In genomic region chr17:16419074-16419928, GRCh38 we compare ENCODE assay signal across 8 cellular contexts. TPM values are rescaled to one million over a fixed set of nuclear protein-coding genes. Genes with fewer than 3 reads are reported as not detected.
DNase-seq lines count a peak whose midpoint lies in the region; FAIRE-seq and TF ChIP-seq lines count a peak whose summit lies in the region.

No MANE protein-coding gene starts in this region.

- DNase-seq in Calu3 = peak; percentile 52
- peak; percentile 29 for DNase-seq in H7
- peak; percentile 81 for DNase-seq in NCI-H69 (lab: John Stamatoyannopoulos, UW)
- DNase-seq in activated naive CD4-positive, alpha-beta T cell treated with anti-CD3 and anti-CD28 coated beads, Interleukin-2, amount 50 U/mL, for 16 hours = peak; percentile 62
- peak; percentile 94 for DNase-seq in iris pigment epithelial cell (ENCODE audit: low read depth)
- DNase-seq in stimulated activated CD8-positive, alpha-beta memory T cell treated with anti-CD3 and anti-CD28 coated beads, Interleukin-4, amount 100 ng/mL, for 24 hours (ENCODE audit: low read depth) = peak; percentile 53
- no peak for DNase-seq in NCI-H2081 treated with DMSO at 0.1 percent for 48 hours (lab: John Stamatoyannopoulos, UW)
- DNase-seq in small intestine = no peak

- H3K27me3 Mint-ChIP-seq in Calu3 (ENCODE audit: unreplicated experiment) = no peaks in the 10 kb centered on the region

- CTCF ChIA-PET in Calu3 (lab: Charles Lee) = interaction anchor here (0.7 to 1.0 kb wide), 3 partner anchors 9 to 34 kb away, joined by 3 to 5 read pairs (median 4); no protein-coding TSS in a partner anchor

- 51 to 69% (median 65%) methylated on average over 8 of the region's 8 CpGs for WGBS in small intestine, 3 donors

- H3K4me1 ChIP-seq in small intestine (ENCODE audit: control insufficient read depth in 2 of 2, insufficient read depth in 1 of 2, low read depth in 1 of 2, low read length in 1 of 2) = peaks cover 0 to 10% of the 10 kb centered on the region in 2 donors

- intact Hi-C loops in Calu3 (cut with micrococcal nuclease; ENCODE audit: unreplicated experiment) = no loop called here

- H3K27ac Mint-ChIP-seq in Calu3 (ENCODE audit: unreplicated experiment) = peak overlapping the region; percentile 83

- H3K4me3 Mint-ChIP-seq in Calu3 (ENCODE audit: low read depth, unreplicated experiment) = no peak overlapping the region

- no TSS peak for BruUV-seq in Calu3 (replicated peaks; lab: Mats Ljungman, UMichigan)

- H3K4me3 ChIP-seq in H7 (ENCODE audit: insufficient read depth, low read depth, low read length) = no peak overlapping the region
- H3K4me3 ChIP-seq in small intestine (ENCODE audit: low read depth in 1 of 2, low read length in 2 of 2) = no peak overlapping the region

- H3K27me3 ChIP-seq in H7 (ENCODE audit: control insufficient read depth, insufficient read depth, low read length) = no peaks in the 10 kb centered on the region
- no peaks in the 10 kb centered on the region for H3K27me3 ChIP-seq in small intestine (ENCODE audit: control insufficient read depth in 2 of 2, insufficient read depth in 2 of 2, low read length in 2 of 2)

- H3K9me3 Mint-ChIP-seq in Calu3 (ENCODE audit: low read depth, unreplicated experiment) = no peaks in the 10 kb centered on the region

- TF ChIP-seq CTCF in Calu3 (IDR thresholded peaks at IDR 0.05; ENCODE audit: unreplicated experiment) = no peak

- peaks cover 7% of the 10 kb centered on the region for H3K36me3 Mint-ChIP-seq in Calu3 (ENCODE audit: insufficient read depth, unreplicated experiment)

- H3K4me1 Mint-ChIP-seq in Calu3 (ENCODE audit: low read depth, unreplicated experiment) = peaks cover 19% of the 10 kb centered on the region

- peak overlapping the region in 1 of 2 donors; percentile 88 for H3K27ac ChIP-seq in small intestine (ENCODE audit: low read depth in 1 of 2, low read length in 1 of 2)

- FAIRE-seq in small intestine (lab: Jason Lieb, UNC) = no peak

- H3K9me3 ChIP-seq in small intestine (ENCODE audit: control insufficient read depth, low read depth) = no peaks in the 10 kb centered on the region

- H3K36me3 ChIP-seq in H7 (replicated peaks; ENCODE audit: control insufficient read depth, insufficient read depth, low read length) = no peaks in the 10 kb centered on the region
- H3K36me3 ChIP-seq in small intestine (ENCODE audit: control insufficient read depth in 2 of 2, insufficient read depth in 2 of 2, low read length in 2 of 2) = peaks cover 0 to 3% of the 10 kb centered on the region in 2 donors

RNA-seq across cellular contexts. Expression of gene TRPV2, which starts 3.9 kb away (rescaled TPM):
- total RNA-seq in Calu3 (2022) = 0.87 and 1.0 TPM in 2 replicates
- 1.8 and 5.5 TPM in 2 replicates for total RNA-seq in H7 (2014; rRNA removed; shearing (Covaris generic))
- polyA plus RNA-seq in small intestine = 1 to 10 TPM in 2 of 3 donors, under 1 TPM in 1; 0.45 to 9.3 (median 3.8) TPM

RNA-seq across cellular contexts. Expression of gene UBB, which starts 38.4 kb away (rescaled TPM):
- total RNA-seq in Calu3 (2022) = 973 and 1,004 TPM in 2 replicates
- total RNA-seq in H7 (2014; rRNA removed; shearing (Covaris generic)) = 1,890 and 2,261 TPM in 2 replicates
- 1,000 to 10,000 TPM; 1,011 to 2,335 (median 1,827) TPM for polyA plus RNA-seq in small intestine

Comparison
In these comparisons a context has a peak if more than half of its experiments do, and no peak if none do; other contexts are left out.
1. DNase-seq: peak in Calu3 (single experiment), H7 (single experiment), NCI-H69 (single experiment), activated naive CD4-positive, alpha-beta T cell treated with anti-CD3 and anti-CD28 coated beads, Interleukin-2, amount 50 U/mL, for 16 hours (single experiment), iris pigment epithelial cell (single experiment) and stimulated activated CD8-positive, alpha-beta memory T cell treated with anti-CD3 and anti-CD28 coated beads, Interleukin-4, amount 100 ng/mL, for 24 hours (single experiment); none in NCI-H2081 treated with DMSO at 0.1 percent for 48 hours (single experiment) and small intestine (single experiment).